ENCODE assay signal across 12 cellular contexts in genomic region chr11:19474954-19475811, GRCh38.
DNase-seq lines count a peak whose midpoint lies in the region; ATAC-seq, FAIRE-seq and TF ChIP-seq lines count a peak whose summit lies in the region.
"Had no signal": no experiment of that assay in that cellular context is flagged by ENCODE, and none has a peak within 500 bp of the region (broad histone marks: within the 10 kb centered on the region; RNA-seq: fewer than 3 reads in every experiment).

No MANE protein-coding gene starts in this region.

- peak overlapping the region; percentile 37 for H3K27ac ChIP-seq in SJCRH30
- H3K27ac ChIP-seq: Peyer's patch had no signal

- H3K4me1 ChIP-seq in SJCRH30 = peaks cover 41% of the 10 kb centered on the region
- H3K4me1 ChIP-seq: Peyer's patch had no signal

- peak; percentile 75 for ATAC-seq in GM19324 (IDR thresholded peaks at IDR 0.05; ENCODE audit: low FRiP score, unreplicated experiment)
- peak; percentile 70 for ATAC-seq in HG02981 (IDR thresholded peaks at IDR 0.05; ENCODE audit: unreplicated experiment)
- peak; percentile 45 for ATAC-seq in sciatic nerve
- no peak for ATAC-seq in activated naive CD8-positive, alpha-beta T cell treated with anti-CD3 and anti-CD28 coated beads, Interleukin-2, amount 50 U/mL, for 24 hours
- ATAC-seq: HCT116 had no signal

- intact Hi-C loops in sciatic nerve (cut with DNase I) = no loop called here

- no peak overlapping the region for H3K4me3 ChIP-seq in SJCRH30
- H3K4me3 ChIP-seq: Peyer's patch had no signal

- H3K4me1 Mint-ChIP-seq in activated naive CD8-positive, alpha-beta T cell treated with anti-CD3 and anti-CD28 coated beads, Interleukin-2, amount 50 U/mL, for 24 hours = no peaks in the 10 kb centered on the region

- H3K27ac Mint-ChIP-seq in activated naive CD8-positive, alpha-beta T cell treated with anti-CD3 and anti-CD28 coated beads, Interleukin-2, amount 50 U/mL, for 24 hours = no peak overlapping the region

- no peaks in the 10 kb centered on the region for H3K9me3 Mint-ChIP-seq in activated naive CD8-positive, alpha-beta T cell treated with anti-CD3 and anti-CD28 coated beads, Interleukin-2, amount 50 U/mL, for 24 hours

- TF ChIP-seq CTCF in D721Med (IDR thresholded peaks at IDR 0.05; ENCODE audit: insufficient read depth, missing control alignments) = no peak

- no peaks in the 10 kb centered on the region for H3K36me3 ChIP-seq in SJCRH30
- H3K36me3 ChIP-seq: Peyer's patch had no signal

- peaks cover 3% of the 10 kb centered on the region for H3K27me3 Mint-ChIP-seq in activated naive CD8-positive, alpha-beta T cell treated with anti-CD3 and anti-CD28 coated beads, Interleukin-2, amount 50 U/mL, for 24 hours

- no peak for FAIRE-seq in D721Med (lab: Jason Lieb, UNC)

- H3K27me3 ChIP-seq in SJCRH30 = no peaks in the 10 kb centered on the region
- H3K27me3 ChIP-seq: Peyer's patch had no signal

- H3K9me3 ChIP-seq in SJCRH30 (replicated peaks) = no peaks in the 10 kb centered on the region
- H3K9me3 ChIP-seq: Peyer's patch had no signal

- DNase-seq in SJCRH30 (peak; percentile 70 to 84), sciatic nerve (ENCODE audit: low spot score) (no peak), D721Med (ENCODE audit: insufficient read length, low spot score) (no peak), activated gamma-delta T cell (lab: John Stamatoyannopoulos, UW) (no peak), NCI-H1105 treated with DMSO at 0.1 percent for 48 hours (lab: John Stamatoyannopoulos, UW) (no peak)
- no peak for DNase-seq in activated naive CD8-positive, alpha-beta T cell treated with anti-CD3 and anti-CD28 coated beads, Interleukin-2, amount 50 U/mL, for 24 hours
- DNase-seq: activated naive CD4-positive, alpha-beta T cell; Peyer's patch; stimulated activated CD4-positive, alpha-beta T cell treated with anti-CD3 and anti-CD28 coated beads, Interleukin-15, amount 100 ng/mL, for 24 hours had no signal

- H3K4me3 Mint-ChIP-seq in activated naive CD8-positive, alpha-beta T cell treated with anti-CD3 and anti-CD28 coated beads, Interleukin-2, amount 50 U/mL, for 24 hours = no peak overlapping the region

- no peaks in the 10 kb centered on the region for H3K36me3 Mint-ChIP-seq in activated naive CD8-positive, alpha-beta T cell treated with anti-CD3 and anti-CD28 coated beads, Interleukin-2, amount 50 U/mL, for 24 hours (ENCODE audit: low read depth)

Comparison
In these comparisons a context has a peak if more than half of its experiments do, and no peak if none do; other contexts are left out.
1. DNase-seq: peak in SJCRH30 (2 of 2); none in sciatic nerve (single experiment), D721Med (single experiment), activated gamma-delta T cell (single experiment), NCI-H1105 treated with DMSO at 0.1 percent for 48 hours (single experiment) and activated naive CD8-positive, alpha-beta T cell treated with anti-CD3 and anti-CD28 coated beads, Interleukin-2, amount 50 U/mL, for 24 hours (single experiment).